24 cellular contexts compared by ENCODE assay signal in genomic region chr3:82145742-82146141, GRCh38.
"Had no signal": no experiment of that assay in that cellular context is flagged by ENCODE, and none has a peak within 500 bp of the region (broad histone marks: within the 10 kb centered on the region; RNA-seq: fewer than 3 reads in every experiment).

No MANE protein-coding gene starts in this region.

- H3K4me1 ChIP-seq: SJSA1 had no signal

- DNase-seq: activated CD4-positive, alpha-beta memory T cell treated with anti-CD3 and anti-CD28 coated beads for 36 hours; activated CD4-positive, alpha-beta T cell treated with anti-CD3 and anti-CD28 coated beads, Interleukin-2, amount 10 ng/mL, durations not matched to agents 7 days and 5 days; activated CD4-positive, CD25-positive, alpha-beta regulatory T cell; activated CD8-positive, alpha-beta memory T cell treated with anti-CD3 and anti-CD28 coated beads for 24 hours; activated effector memory CD4-positive, alpha-beta T cell treated with anti-CD3 and anti-CD28 coated beads, Interleukin-2, amount 50 U/mL, for 16 hours; activated naive CD4-positive, alpha-beta T cell treated with Interleukin-2 at 50 U/mL for 16 hours; activated T-cell treated with anti-CD3 and anti-CD28 coated beads, Interleukin-2, amount 50 U/mL, for 4 hours; amygdala; KG1; NCI-H1092; NCI-H1417; NCI-H187 treated with DMSO at 0.1 percent for 48 hours; NCI-H2171; NCI-H226; NCI-H526; PC-3; SHP77; T-helper 17 cell; T-helper 9 cell had no signal

- H3K4me3 ChIP-seq: cardiac muscle cell, SJSA1 had no signal

- ATAC-seq: activated T-cell treated with anti-CD3 and anti-CD28 coated beads, Interleukin-2, amount 50 U/mL, for 4 hours; PC-3; SK-N-SH treated with all-trans-retinoic acid at 6 μM for 48 hours; T-helper 17 cell had no signal

- H3K36me3 ChIP-seq: cardiac muscle cell, SJSA1 had no signal

- FAIRE-seq: astrocyte, RCC 7860 had no signal

- H3K27ac ChIP-seq: cardiac muscle cell, SJSA1 had no signal

- H3K9me3 ChIP-seq: SJSA1 had no signal

- H3K27me3 ChIP-seq: cardiac muscle cell, SJSA1 had no signal
